Comparison of ENCODE assay signal across 20 cellular contexts in the genomic region with DNA sequence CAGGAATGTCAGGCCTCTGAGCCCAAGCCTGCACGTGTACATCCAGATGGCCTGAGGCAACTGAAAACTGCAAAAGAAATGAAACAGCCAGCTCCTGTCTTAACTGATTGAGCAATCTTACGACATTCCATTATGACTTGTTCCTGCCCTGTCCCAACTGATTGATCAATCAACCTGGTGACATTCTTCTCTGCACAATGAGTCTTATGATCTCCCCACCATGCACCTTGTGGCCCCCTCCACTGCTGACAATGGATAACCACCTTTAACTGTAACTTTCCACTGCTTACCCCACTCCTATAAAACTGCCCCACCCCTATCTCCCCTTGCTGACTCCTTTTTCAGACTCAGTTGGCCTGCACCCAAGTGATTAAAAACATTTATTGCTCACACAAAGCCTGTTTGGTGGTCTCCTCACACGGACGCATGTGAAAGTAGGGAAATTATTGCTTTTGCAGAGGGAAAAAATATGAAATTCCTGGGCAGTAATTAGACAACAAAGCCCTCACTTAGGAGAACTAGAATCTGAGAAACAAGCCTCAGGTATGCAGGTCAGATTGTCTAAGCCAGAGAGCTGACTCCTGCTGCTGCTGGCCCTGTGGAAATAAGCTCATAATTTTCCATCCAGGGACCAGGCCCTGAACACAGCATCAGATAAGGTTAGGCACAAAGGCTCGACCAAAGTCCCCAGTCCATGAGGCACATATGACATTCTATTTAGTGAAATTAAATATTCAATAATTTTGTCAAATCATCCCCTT. TPM values are rescaled to one million over a fixed set of nuclear protein-coding genes. Genes with fewer than 3 reads are reported as not detected.
DNase-seq lines count a peak whose midpoint lies in the region; ATAC-seq, FAIRE-seq and TF ChIP-seq lines count a peak whose summit lies in the region.
"Had no signal": no experiment of that assay in that cellular context is flagged by ENCODE, and none has a peak within 500 bp of the region (broad histone marks: within the 10 kb centered on the region; RNA-seq: fewer than 3 reads in every experiment).

No MANE protein-coding gene starts in this region.

- DNase-seq in AG09309 (ENCODE audit: low read depth): peak; percentile 7
- peak; percentile 16 for DNase-seq in NB4 (ENCODE audit: low read depth)
- DNase-seq in H1 (ENCODE audit: low read depth in 1 of 2, low spot score in 2 of 2): no peak
- no peak for DNase-seq in left lung
- DNase-seq in frontal cortex (ENCODE audit: low spot score in 2 of 2): no peak
- no peak for DNase-seq in ecto neural progenitor cell (ENCODE audit: low spot score)
- no peak for DNase-seq in stimulated activated naive CD8-positive, alpha-beta T cell treated with anti-CD3 and anti-CD28 coated beads, Interleukin-15, Interleukin-2, amounts not matched to agents 100 U/mL and 50 U/mL, for 24 hours
- DNase-seq in left ventricle myocardium inferior: no peak
- DNase-seq: activated CD4-positive, alpha-beta T cell treated with anti-CD3 and anti-CD28 coated beads for 4 hours; caudate nucleus; CD4-positive, alpha-beta T cell; Kasumi-1; left colon; natural killer cell; NCI-H2081 had no signal

- no peak overlapping the region for H4K8ac ChIP-seq in H1 (ENCODE audit: extremely low read depth, insufficient read depth, low read length)

- H2AK5ac ChIP-seq in H1 (ENCODE audit: low read depth, low read length): no peak overlapping the region

- TF ChIP-seq POLR2A in NB4 (IDR thresholded peaks at IDR 0.05; ENCODE audit: extremely low read depth, insufficient read length) (no peak), H1 (IDR thresholded peaks at IDR 0.05; ENCODE audit: control extremely low read depth in 1 of 2, low read depth in 2 of 2, low read length in 2 of 2) (no peak)

- H2AFZ ChIP-seq in H1 (ENCODE audit: low read length): no peak overlapping the region

- H3K14ac ChIP-seq in H1 (ENCODE audit: insufficient read length): no peak overlapping the region

- H3K36me3 ChIP-seq in H1 (ENCODE audit: control insufficient read depth in 2 of 4, insufficient read depth in 4 of 4, low read length in 3 of 4) (no peaks in the 10 kb centered on the region), left lung (no peaks in the 10 kb centered on the region), left ventricle myocardium inferior (no peaks in the 10 kb centered on the region)
- H3K36me3 ChIP-seq: HAP-1 had no signal

- no peak overlapping the region for H2BK20ac ChIP-seq in H1 (ENCODE audit: low read length)

- no peak overlapping the region for H2BK15ac ChIP-seq in H1 (ENCODE audit: low read length)

- intact Hi-C loops in left lung (cut with DNase I) (no loop called here), left ventricle myocardium inferior (cut with micrococcal nuclease) (no loop called here)

- no peak overlapping the region for H3K9ac ChIP-seq in H1 (replicated peaks in 1 of 4; ENCODE audit: extremely low read depth in 1 of 4, low read depth in 3 of 4, low read length in 3 of 4)

- TF ChIP-seq EP300 in H1 (IDR thresholded peaks at IDR 0.05; ENCODE audit: borderline replicate concordance in 1 of 2, low read depth in 2 of 2, low read length in 2 of 2): no peak

- H3K4me2 ChIP-seq in H1 (ENCODE audit: insufficient read depth in 1 of 2, low read depth in 2 of 2, low read length in 2 of 2): no peak overlapping the region

- no peak overlapping the region for H3K27ac ChIP-seq in H1 (ENCODE audit: low read depth, low read length)
- no peak overlapping the region for H3K27ac ChIP-seq in left lung
- no peak overlapping the region for H3K27ac ChIP-seq in left ventricle myocardium inferior (replicated peaks)

- no peaks in the 10 kb centered on the region for H4K20me1 ChIP-seq in H1 (replicated peaks in 1 of 2; ENCODE audit: control insufficient read depth in 1 of 2, insufficient read depth in 2 of 2, low read length in 2 of 2)

- no peak overlapping the region for H2BK12ac ChIP-seq in H1 (ENCODE audit: low read depth, low read length)

- H3K18ac ChIP-seq in H1 (ENCODE audit: extremely low read depth, low read length): no peak overlapping the region

- H3K27me3 ChIP-seq in H1 (replicated peaks in 1 of 4; ENCODE audit: control insufficient read depth in 3 of 4, extremely low read depth in 1 of 4, insufficient read depth in 3 of 4, low read length in 3 of 4) (no peaks in the 10 kb centered on the region), left lung (no peaks in the 10 kb centered on the region), left ventricle myocardium inferior (ENCODE audit: low read depth) (no peaks in the 10 kb centered on the region)

- H3K79me2 ChIP-seq in H1 (ENCODE audit: control insufficient read depth in 1 of 2, insufficient read depth in 2 of 2, low read length in 2 of 2): no peaks in the 10 kb centered on the region

- no peak overlapping the region for H2BK5ac ChIP-seq in H1 (ENCODE audit: low read depth, low read length)

- POLR2A ChIA-PET in H1 (lab: Charles Lee; ENCODE audit: partially characterized antibody): no interaction called here

- FAIRE-seq in H1 (lab: Jason Lieb, UNC) (no peak), frontal cortex (lab: Jason Lieb, UNC) (no peak)

- H3K79me1 ChIP-seq in H1 (ENCODE audit: low read depth, low read length): no peaks in the 10 kb centered on the region

- H3K56ac ChIP-seq in H1 (replicated peaks; ENCODE audit: insufficient read length, low read depth, low read length): no peak overlapping the region

- ATAC-seq in left lung: peak; percentile 41
- ATAC-seq in stimulated activated naive CD8-positive, alpha-beta T cell treated with anti-CD3 and anti-CD28 coated beads, Interleukin-15, Interleukin-2, amounts not matched to agents 100 U/mL and 50 U/mL, for 24 hours: no peak
- ATAC-seq: left colon, natural killer cell, Right ventricle myocardium inferior had no signal

- no peak overlapping the region for H4K5ac ChIP-seq in H1 (ENCODE audit: insufficient read length, low read depth, low read length)

- CTCF ChIA-PET in H1 (lab: Charles Lee; ENCODE audit: partially characterized antibody): interaction anchor here (1.5 kb wide), 1 partner anchor 50 kb away, joined by 3 read pairs; no protein-coding TSS in a partner anchor

- WGBS in H1 (ENCODE audit: extremely low coverage in 1 of 2, insufficient coverage in 1 of 2, insufficient read length in 1 of 2, insufficient replicate concordance in 2 of 2, low coverage in 1 of 2, low lambda C conversion rate in 2 of 2, missing lambda C conversion rate in 1 of 2), 2 experiments: 64% methylated on average over 5 of the region's 5 CpGs; no CpG with 5 or more reads in 1 of the 2 experiments

- no peak overlapping the region for H4K91ac ChIP-seq in H1 (replicated peaks; ENCODE audit: insufficient read length, low read length)

- H3K23me2 ChIP-seq in H1 (ENCODE audit: low read depth, low read length): no peaks in the 10 kb centered on the region

- no peak overlapping the region for H3K4ac ChIP-seq in H1 (replicated peaks; ENCODE audit: insufficient read length, low read depth, low read length)

- no peaks in the 10 kb centered on the region for H3K4me1 ChIP-seq in H1 (replicated peaks in 1 of 4; ENCODE audit: control insufficient read depth in 3 of 4, insufficient read depth in 4 of 4, low read length in 3 of 4)
- peaks cover 0 to 8% of the 10 kb centered on the region in 2 donors for H3K4me1 ChIP-seq in left lung
- H3K4me1 ChIP-seq in left ventricle myocardium inferior: no peaks in the 10 kb centered on the region
- H3K4me1 ChIP-seq: HAP-1 had no signal

- H3K4me3 ChIP-seq in AG09309 (ENCODE audit: control insufficient read depth, low read depth, low read length): no peak overlapping the region
- H3K4me3 ChIP-seq in NB4 (ENCODE audit: low read depth, low read length): no peak overlapping the region
- H3K4me3 ChIP-seq in H1 (ENCODE audit: extremely low read depth in 1 of 4, insufficient read depth in 2 of 4, low read depth in 3 of 4, low read length in 4 of 4): no peak overlapping the region
- no peak overlapping the region for H3K4me3 ChIP-seq in left lung
- H3K4me3 ChIP-seq in left ventricle myocardium inferior: no peak overlapping the region
- H3K4me3 ChIP-seq: HAP-1 had no signal

- no peak overlapping the region for H2BK120ac ChIP-seq in H1 (replicated peaks; ENCODE audit: low read depth, low read length)

- TF ChIP-seq CTCF in AG09309 (IDR thresholded peaks at IDR 0.05; ENCODE audit: control insufficient read depth, insufficient read depth, low read depth, low read length, missing control alignments) (no peak), NB4 (IDR thresholded peaks at IDR 0.05; ENCODE audit: low read depth, low read length) (no peak), H1 (IDR thresholded peaks at IDR 0.05; ENCODE audit: control extremely low read depth in 1 of 3, insufficient read depth in 1 of 3, low read depth in 1 of 3, low read length in 3 of 3) (no peak), left lung (IDR thresholded peaks at IDR 0.05) (no peak), left ventricle myocardium inferior (IDR thresholded peaks at IDR 0.05; ENCODE audit: borderline replicate concordance) (no peak)

- no peak overlapping the region for H3K23ac ChIP-seq in H1 (ENCODE audit: insufficient read length)

- H3K9me3 ChIP-seq in H1 (ENCODE audit: insufficient read depth in 2 of 2, low read depth in 1 of 2, low read length in 1 of 2): no peaks in the 10 kb centered on the region
- no peaks in the 10 kb centered on the region for H3K9me3 ChIP-seq in left lung
- no peaks in the 10 kb centered on the region for H3K9me3 ChIP-seq in left ventricle myocardium inferior (replicated peaks)
- H3K9me3 ChIP-seq: HAP-1 had no signal

- no peak for TF ChIP-seq RAD21 in H1 (IDR thresholded peaks at IDR 0.05 in 1 of 2, conservative IDR thresholded peaks at IDR 0.05 in 1 of 2; ENCODE audit: low read depth in 2 of 2, low read length in 2 of 2)

RNA-seq across cellular contexts. Expression of a gene that starts 5.3 kb away (rescaled TPM):
- total RNA-seq in H1 (2021; fragmentation: NEBNext Ultra II Directional; extraction: Animal tissue kit (Norgen Biotek cat#: 25700)): not detected in 2 replicates
- polyA plus RNA-seq in H1 (2011; rRNA removed): not detected in 2 replicates
- polyA plus RNA-seq in H1 (2011; cell fraction: cytosol; rRNA removed): not detected
- not detected for polyA plus RNA-seq in H1 (2011; cell fraction: nucleus; rRNA removed)
- polyA plus RNA-seq in H1 (2012, experiment 1 of 2): 0.17 to 0.55 TPM in 2 of 4 replicates, not detected in the others
- not detected for polyA plus RNA-seq in H1 (2012, experiment 2 of 2)
- not detected for polyA plus RNA-seq in H1 (2013, experiment 1 of 2)
- polyA plus RNA-seq in H1 (2013, experiment 2 of 2): not detected
- 0.47 TPM in 1 of 2 replicates, not detected in the other for polyA minus RNA-seq in H1 (2011; rRNA and poly(A)+ RNA removed)
- polyA minus RNA-seq in H1 (2011; cell fraction: cytosol; rRNA and poly(A)+ RNA removed): not detected
- not detected for polyA minus RNA-seq in H1 (2011; cell fraction: nucleus; rRNA and poly(A)+ RNA removed)
- total RNA-seq in left lung: under 1 TPM; 0.37 to 0.41 TPM
- total RNA-seq in frontal cortex: not detected
- total RNA-seq in left ventricle myocardium inferior: not detected
- total RNA-seq: A172; CD4-positive, alpha-beta T cell; Daoy; natural killer cell; Right ventricle myocardium inferior; T-helper 2 cell treated with Interferon-gamma antibody and Interleukin-4, amounts not matched to agents 100 ng/mL and 5 ng/mL, for 36 hours had no signal

RNA-seq across cellular contexts. Expression of a gene that starts 49.9 kb away (rescaled TPM):
- not detected in 2 replicates for total RNA-seq in H1 (2021; fragmentation: NEBNext Ultra II Directional; extraction: Animal tissue kit (Norgen Biotek cat#: 25700))
- 0.06 TPM in 1 of 2 replicates, not detected in the other for polyA plus RNA-seq in H1 (2011; rRNA removed)
- polyA plus RNA-seq in H1 (2011; cell fraction: cytosol; rRNA removed): 0.04 TPM
- polyA plus RNA-seq in H1 (2011; cell fraction: nucleus; rRNA removed): 0.16 TPM
- 0.28 to 0.90 TPM (median 0.47 TPM) in 4 replicates for polyA plus RNA-seq in H1 (2012, experiment 1 of 2)
- polyA plus RNA-seq in H1 (2012, experiment 2 of 2): not detected
- 0.06 TPM for polyA plus RNA-seq in H1 (2013, experiment 1 of 2)
- polyA plus RNA-seq in H1 (2013, experiment 2 of 2): 0.06 TPM
- 0.22 TPM in 1 of 2 replicates, not detected in the other for polyA minus RNA-seq in H1 (2011; rRNA and poly(A)+ RNA removed)
- not detected for polyA minus RNA-seq in H1 (2011; cell fraction: cytosol; rRNA and poly(A)+ RNA removed)
- 0.60 TPM for polyA minus RNA-seq in H1 (2011; cell fraction: nucleus; rRNA and poly(A)+ RNA removed)
- total RNA-seq in left lung: 1 to 10 TPM; 5.7 to 6.0 TPM
- 1.6 TPM for total RNA-seq in frontal cortex
- total RNA-seq in left ventricle myocardium inferior: not detected
- total RNA-seq: CD4-positive, alpha-beta T cell; Right ventricle myocardium inferior; T-helper 2 cell treated with Interferon-gamma antibody and Interleukin-4, amounts not matched to agents 100 ng/mL and 5 ng/mL, for 36 hours had no signal

RNA-seq across cellular contexts. Expression of a gene that starts 54.3 kb away (rescaled TPM):
- not detected in 2 replicates for total RNA-seq in H1 (2021; fragmentation: NEBNext Ultra II Directional; extraction: Animal tissue kit (Norgen Biotek cat#: 25700))
- not detected in 2 replicates for polyA plus RNA-seq in H1 (2011; rRNA removed)
- not detected for polyA plus RNA-seq in H1 (2011; cell fraction: cytosol; rRNA removed)
- not detected for polyA plus RNA-seq in H1 (2011; cell fraction: nucleus; rRNA removed)
- polyA plus RNA-seq in H1 (2012, experiment 1 of 2): not detected in 4 replicates
- polyA plus RNA-seq in H1 (2012, experiment 2 of 2): not detected
- not detected for polyA plus RNA-seq in H1 (2013, experiment 1 of 2)
- not detected for polyA plus RNA-seq in H1 (2013, experiment 2 of 2)
- polyA minus RNA-seq in H1 (2011; rRNA and poly(A)+ RNA removed): not detected in 2 replicates
- not detected for polyA minus RNA-seq in H1 (2011; cell fraction: cytosol; rRNA and poly(A)+ RNA removed)
- polyA minus RNA-seq in H1 (2011; cell fraction: nucleus; rRNA and poly(A)+ RNA removed): not detected
- total RNA-seq in left lung (not detected), frontal cortex (not detected), left ventricle myocardium inferior (not detected)
- total RNA-seq: A172; CD4-positive, alpha-beta T cell; natural killer cell; Right ventricle myocardium inferior; T-helper 2 cell treated with Interferon-gamma antibody and Interleukin-4, amounts not matched to agents 100 ng/mL and 5 ng/mL, for 36 hours had no signal

Comparison
In these comparisons a context has a peak if more than half of its experiments do, and no peak if none do; other contexts are left out.
1. DNase-seq: peak in AG09309 (single experiment) and NB4 (single experiment); none in H1 (0 of 2), left lung (0 of 2), frontal cortex (0 of 2), ecto neural progenitor cell (single experiment), stimulated activated naive CD8-positive, alpha-beta T cell treated with anti-CD3 and anti-CD28 coated beads, Interleukin-15, Interleukin-2, amounts not matched to agents 100 U/mL and 50 U/mL, for 24 hours (single experiment) and left ventricle myocardium inferior (single experiment).